ENCODE assay signal across 1 cellular context in genomic region chr20:46398963-46399362, GRCh38.
TF ChIP-seq lines count a peak whose summit lies in the region.

No MANE protein-coding gene starts in this region.

TF ChIP-seq in GM23338, 12 proteins besides CTCF, POLR2A, EP300 and RAD21 (continued from another document):
- TF ChIP-seq ZNF462 (CRISPR knock-in tag; IDR thresholded peaks at IDR 0.05) (no peak), NANOG (IDR thresholded peaks at IDR 0.05; ENCODE audit: borderline replicate concordance) (no peak), EZH2 (IDR thresholded peaks at IDR 0.05; ENCODE audit: low read depth, unreplicated experiment) (no peak), JUNB (IDR thresholded peaks at IDR 0.05; ENCODE audit: unreplicated experiment) (no peak)
